8 cellular contexts compared by ENCODE assay signal in genomic region chr10:16817125-16818019, GRCh38. TPM values are rescaled to one million over a fixed set of nuclear protein-coding genes. Genes with fewer than 3 reads are reported as not detected.
DNase-seq lines count a peak whose midpoint lies in the region; ATAC-seq, FAIRE-seq and TF ChIP-seq lines count a peak whose summit lies in the region.

Gene RSU1 (minus strand): TSS chr10:16817424. CDS start chr10:16817081, 343 bp downstream.

- H3K4me2 ChIP-seq in keratinocyte (ENCODE audit: control insufficient read depth, extremely low read depth, insufficient read depth, low read depth, low read length): peak within 1 kb of the TSS; percentile 94

- FAIRE-seq in keratinocyte (lab: Jason Lieb, UNC): peak; percentile 90

- H3K36me3 Mint-ChIP-seq in chondrocyte (ENCODE audit: low read depth): peaks cover 10% of the 10 kb centered on the region

- peak within 1 kb of the TSS; percentile 86 to 95 (median 88) for H3K4me3 ChIP-seq in keratinocyte (ENCODE audit: control insufficient read depth in 2 of 3, extremely low read depth in 1 of 3, insufficient read depth in 2 of 3, low read depth in 1 of 3, low read length in 3 of 3)

- no peaks in the 10 kb centered on the region for H3K9me1 ChIP-seq in keratinocyte (ENCODE audit: control insufficient read depth, extremely low read depth, insufficient read depth, low read length)

- no peaks in the 10 kb centered on the region for H3K27me3 ChIP-seq in keratinocyte (ENCODE audit: control insufficient read depth, extremely low read depth, insufficient read depth, low read length)

- peak within 1 kb of the TSS; percentile 95 for H3K27ac Mint-ChIP-seq in chondrocyte (ENCODE audit: unreplicated experiment)

- peaks cover 15% of the 10 kb centered on the region for H3K4me1 ChIP-seq in keratinocyte (ENCODE audit: control insufficient read depth, extremely low read depth, insufficient read depth, low read length)

- no peaks in the 10 kb centered on the region for H3K9me3 ChIP-seq in keratinocyte (ENCODE audit: control insufficient read depth, low read depth, low read length)

- peak; percentile 100 for ATAC-seq in HG03439 (IDR thresholded peaks at IDR 0.05; ENCODE audit: unreplicated experiment)

- H3K79me2 ChIP-seq in keratinocyte (ENCODE audit: control insufficient read depth, insufficient read depth, low read length): peaks cover 35% of the 10 kb centered on the region

- H3K4me3 Mint-ChIP-seq in chondrocyte (ENCODE audit: unreplicated experiment): peak within 1 kb of the TSS; percentile 99

- DNase-seq in AML-193 (lab: John Stamatoyannopoulos, UW) (peak; percentile 99 to 100), NCI-H510A treated with DMSO at 0.1 percent for 48 hours (lab: John Stamatoyannopoulos, UW) (peak; percentile 93), chondrocyte (ENCODE audit: low spot score) (peak; percentile 100), keratinocyte (ENCODE audit: low read depth, low spot score) (peak; percentile 99)
- peak; percentile 99 for DNase-seq in activated CD4-positive, alpha-beta T cell treated with anti-CD3 and anti-CD28 coated beads for 24 hours (ENCODE audit: low read depth in 2 of 2)
- peak; percentile 99 to 100 for DNase-seq in stimulated activated CD4-positive, alpha-beta T cell treated with anti-CD3 and anti-CD28 coated beads, Interleukin-15, amount 100 ng/mL, for 1 hour (ENCODE audit: low read depth in 1 of 2, low spot score in 1 of 2)

- H3K4me1 Mint-ChIP-seq in chondrocyte (ENCODE audit: low read depth): peaks cover 37% of the 10 kb centered on the region

- H3K9me3 Mint-ChIP-seq in chondrocyte (ENCODE audit: low read depth): peaks cover 9% of the 10 kb centered on the region

- no peaks in the 10 kb centered on the region for H4K20me1 ChIP-seq in keratinocyte (ENCODE audit: control insufficient read depth, extremely low read depth, insufficient read depth, low read length)

- H3K27me3 Mint-ChIP-seq in chondrocyte (ENCODE audit: low read depth): no peaks in the 10 kb centered on the region

- H3K9ac ChIP-seq in keratinocyte (ENCODE audit: control insufficient read depth, extremely low read depth, insufficient read depth, low read length): peak within 1 kb of the TSS; percentile 85

- no peak for TF ChIP-seq CTCF in chondrocyte (IDR thresholded peaks at IDR 0.05)
- TF ChIP-seq CTCF in keratinocyte (optimal IDR thresholded peaks at IDR 0.05 in 1 of 3, IDR thresholded peaks at IDR 0.05 in 1 of 3, conservative IDR thresholded peaks at IDR 0.05 in 1 of 3; ENCODE audit: extremely low read depth in 1 of 3, insufficient read depth in 2 of 3, low read length in 3 of 3): no peak

- peaks cover 0 to 4% of the 10 kb centered on the region in 2 experiments for H3K36me3 ChIP-seq in keratinocyte (ENCODE audit: control insufficient read depth in 2 of 2, extremely low read depth in 1 of 2, insufficient read depth in 2 of 2, low read length in 2 of 2)

- peak within 1 kb of the TSS; percentile 84 for H3K27ac ChIP-seq in keratinocyte (ENCODE audit: control insufficient read depth, insufficient read depth, low read length)

- TF ChIP-seq POLR2A in GM19193 (IDR thresholded peaks at IDR 0.05; ENCODE audit: extremely low read depth, insufficient read depth, insufficient read length): peak; percentile 71

- dilution Hi-C loops in keratinocyte (cut with MboI; ENCODE audit: extremely low pct_ligation_motif_present, low sequenced_read_pairs): loop anchor here (25.0 kb wide), 1 partner anchor 930 kb away; no protein-coding TSS in a partner anchor

- H2AFZ ChIP-seq in keratinocyte (ENCODE audit: control insufficient read depth, low read length): peak within 1 kb of the TSS; percentile 93

RNA-seq across cellular contexts. Expression of gene RSU1, which starts in this region (rescaled TPM):
- total RNA-seq in chondrocyte: 113 to 165 TPM (median 156 TPM) in 3 replicates
- polyA plus RNA-seq in keratinocyte: 125 to 144 TPM (median 133 TPM) in 3 replicates
- 13.9 TPM for polyA plus RNA-seq in keratinocyte (2011; ENCODE audit: low read depth)
- 138 and 182 TPM in 2 replicates for polyA plus RNA-seq in keratinocyte (2011; cell fraction: cytosol; rRNA removed)
- 107 and 112 TPM in 2 replicates for polyA plus RNA-seq in keratinocyte (2011; cell fraction: nucleus; rRNA removed)
- polyA plus RNA-seq in keratinocyte (2012; ENCODE audit: low replicate concordance): 42.7 and 77.7 TPM in 2 replicates
- polyA minus RNA-seq in keratinocyte: 43.8 to 110 TPM (median 89.2 TPM) in 3 replicates
- polyA minus RNA-seq in keratinocyte (2011; cell fraction: cytosol; rRNA and poly(A)+ RNA removed): 61.2 TPM
- 28.2 and 55.0 TPM in 2 replicates for polyA minus RNA-seq in keratinocyte (2011; cell fraction: nucleus; rRNA and poly(A)+ RNA removed)

Comparison
In these comparisons a context has a peak if more than half of its experiments do, and no peak if none do; other contexts are left out.
1. Peak in every context shown above with its lines: DNase-seq, ATAC-seq, H3K4me3 ChIP-seq and H3K27ac ChIP-seq.